1 cellular context compared by ENCODE assay signal in the genomic region with DNA sequence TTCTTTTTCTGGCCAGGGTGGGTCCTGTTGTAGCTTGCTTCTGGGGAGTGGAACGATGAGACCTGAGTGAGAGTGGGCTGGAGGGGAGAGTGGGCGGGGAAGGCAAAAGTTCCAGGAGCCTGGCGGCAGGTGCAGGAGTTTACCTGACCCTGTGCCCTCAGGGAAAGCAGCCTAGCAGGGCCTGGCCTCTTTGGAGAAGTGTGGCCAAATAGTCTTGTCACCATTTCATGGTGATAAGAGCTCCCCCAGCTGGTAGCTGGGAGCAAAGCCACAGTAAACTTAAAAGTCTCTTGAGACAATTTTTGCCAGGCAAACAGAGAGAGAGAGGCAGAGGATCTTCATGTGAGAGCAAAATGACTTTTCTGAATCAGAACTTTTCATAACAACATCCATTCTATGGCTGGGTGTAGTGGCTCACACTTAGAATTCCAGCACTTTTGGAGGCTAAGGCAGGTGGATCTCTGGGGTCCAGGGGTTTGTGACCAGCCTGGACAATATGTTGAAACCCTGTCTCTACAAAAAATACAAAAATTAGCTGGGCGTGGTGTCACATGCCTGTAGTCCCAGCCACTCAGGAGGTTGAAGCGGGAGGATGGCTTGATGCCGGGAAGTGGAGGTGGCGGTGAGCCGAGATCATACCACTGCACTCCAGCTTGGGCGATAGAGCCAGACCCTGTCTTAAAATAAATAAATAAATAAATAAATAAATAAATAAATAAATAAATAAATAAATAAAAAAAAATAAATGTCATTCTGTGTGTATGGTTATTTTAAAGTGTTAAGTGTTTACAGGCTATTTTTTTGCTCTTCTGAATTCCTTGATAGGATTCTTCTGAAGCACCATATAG.
TF ChIP-seq lines count a peak whose summit lies in the region.

No MANE protein-coding gene starts in this region.

TF ChIP-seq in WTC11, 78 proteins besides CTCF, POLR2A, EP300 and RAD21 (continued from another document):
- TF ChIP-seq ZNF532 (CRISPR knock-in tag; IDR thresholded peaks at IDR 0.05; ENCODE audit: borderline replicate concordance) (no peak), ZNF423 (CRISPR knock-in tag; IDR thresholded peaks at IDR 0.05) (no peak), ZMAT4 (CRISPR knock-in tag; IDR thresholded peaks at IDR 0.05) (no peak), NR2C2 (CRISPR knock-in tag; IDR thresholded peaks at IDR 0.05) (no peak), TCF7 (CRISPR knock-in tag; IDR thresholded peaks at IDR 0.05; ENCODE audit: low read depth) (no peak), TP53 (CRISPR knock-in tag; IDR thresholded peaks at IDR 0.05) (no peak), SP1 (CRISPR knock-in tag; conservative IDR thresholded peaks at IDR 0.05) (0 out of 2 replicates have a peak, but pooled peaks have one; percentile 41), CREB1 (CRISPR knock-in tag; IDR thresholded peaks at IDR 0.05) (no peak), ZSCAN18 (CRISPR knock-in tag; IDR thresholded peaks at IDR 0.05) (no peak), STAT6 (CRISPR knock-in tag; conservative IDR thresholded peaks at IDR 0.05; ENCODE audit: low read depth) (no peak), FOXK1 (CRISPR knock-in tag; IDR thresholded peaks at IDR 0.05) (no peak), AFF4 (CRISPR knock-in tag; IDR thresholded peaks at IDR 0.05; ENCODE audit: borderline replicate concordance) (no peak), ATF3 (CRISPR knock-in tag; conservative IDR thresholded peaks at IDR 0.05) (no peak)
- TF ChIP-seq, protein P1, sequence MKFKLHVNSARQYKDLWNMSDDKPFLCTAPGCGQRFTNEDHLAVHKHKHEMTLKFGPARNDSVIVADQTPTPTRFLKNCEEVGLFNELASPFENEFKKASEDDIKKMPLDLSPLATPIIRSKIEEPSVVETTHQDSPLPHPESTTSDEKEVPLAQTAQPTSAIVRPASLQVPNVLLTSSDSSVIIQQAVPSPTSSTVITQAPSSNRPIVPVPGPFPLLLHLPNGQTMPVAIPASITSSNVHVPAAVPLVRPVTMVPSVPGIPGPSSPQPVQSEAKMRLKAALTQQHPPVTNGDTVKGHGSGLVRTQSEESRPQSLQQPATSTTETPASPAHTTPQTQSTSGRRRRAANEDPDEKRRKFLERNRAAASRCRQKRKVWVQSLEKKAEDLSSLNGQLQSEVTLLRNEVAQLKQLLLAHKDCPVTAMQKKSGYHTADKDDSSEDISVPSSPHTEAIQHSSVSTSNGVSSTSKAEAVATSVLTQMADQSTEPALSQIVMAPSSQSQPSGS (CRISPR knock-in tag; IDR thresholded peaks at IDR 0.05; ENCODE audit: borderline replicate concordance, low read depth) = no peak
- TF ChIP-seq, protein P2, sequence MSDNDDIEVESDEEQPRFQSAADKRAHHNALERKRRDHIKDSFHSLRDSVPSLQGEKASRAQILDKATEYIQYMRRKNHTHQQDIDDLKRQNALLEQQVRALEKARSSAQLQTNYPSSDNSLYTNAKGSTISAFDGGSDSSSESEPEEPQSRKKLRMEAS (CRISPR knock-in tag; IDR thresholded peaks at IDR 0.05) = 0 out of 2 replicates have a peak, but pooled peaks have one; percentile 23
- TF ChIP-seq, protein P3, sequence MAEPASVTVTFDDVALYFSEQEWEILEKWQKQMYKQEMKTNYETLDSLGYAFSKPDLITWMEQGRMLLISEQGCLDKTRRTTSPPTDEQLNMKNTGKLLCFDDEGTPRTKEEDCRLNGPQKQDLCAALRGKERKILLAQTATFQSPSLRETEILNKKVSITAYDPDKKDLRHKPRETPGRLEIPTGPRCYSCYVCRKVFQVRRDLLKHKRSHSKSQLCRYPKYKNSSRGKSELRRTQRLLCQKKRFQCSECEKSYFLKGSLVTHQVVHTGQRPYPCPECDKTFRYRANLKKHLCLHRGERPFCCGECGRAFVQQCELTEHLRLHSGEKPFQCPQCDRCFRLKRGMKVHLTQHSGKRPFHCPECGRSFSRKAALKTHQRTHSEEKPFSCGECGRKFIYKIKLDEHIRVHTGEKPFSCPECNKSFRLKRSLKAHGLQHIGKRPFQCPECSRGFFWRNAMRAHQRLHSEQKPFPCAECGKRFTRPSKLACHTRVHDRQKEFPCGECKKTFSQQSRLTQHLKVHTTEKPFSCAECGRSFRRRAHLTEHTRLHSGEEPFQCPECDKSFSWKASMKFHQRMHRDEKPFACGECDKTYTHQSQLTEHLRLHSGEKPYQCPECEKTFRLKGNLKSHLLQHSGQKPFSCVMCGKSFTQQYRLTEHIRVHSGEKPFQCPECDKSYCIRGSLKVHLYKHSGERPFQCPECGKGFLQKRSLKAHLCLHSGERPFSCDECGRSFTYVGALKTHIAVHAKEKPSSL (CRISPR knock-in tag; conservative IDR thresholded peaks at IDR 0.05) = no peak
